In genomic region chr12:46465307-46465706, GRCh38 we compare ENCODE assay signal across 21 cellular contexts.
"Had no signal": no experiment of that assay in that cellular context is flagged by ENCODE, and none has a peak within 500 bp of the region (broad histone marks: within the 10 kb centered on the region; RNA-seq: fewer than 3 reads in every experiment).

No MANE protein-coding gene starts in this region.

- H3K9me3 ChIP-seq: heart right ventricle, left lung, neutrophil, testis, tibial nerve, upper lobe of right lung, vagina had no signal

- DNase-seq: cortex of kidney; dorsolateral prefrontal cortex; effector CD8-positive, alpha-beta T cell; heart right ventricle; hypothalamus; kidney glomerular epithelial cell; left lung; naive thymus-derived CD8-positive, alpha-beta T cell; posterior cingulate gyrus; stimulated activated CD4-positive, alpha-beta T cell treated with anti-CD3 and anti-CD28 coated beads, Interleukin-2, amount 100 ng/mL, for 24 hours; stimulated activated CD4-positive, alpha-beta T cell treated with anti-CD3 and anti-CD28 coated beads, Interleukin-4, amount 100 ng/mL, for 4 hours; stimulated activated naive B cell treated with anti-CD40 and anti-IgM and Interleukin-4, amounts not matched to agents 10 μg/mL and 1 μg/mL and 100 μg/mL, for 72 hours; stimulated activated naive CD8-positive, alpha-beta T cell treated with anti-CD3 and anti-CD28 coated beads, Interleukin-15, amount 100 ng/mL, for 72 hours; testis; upper lobe of right lung had no signal

- FAIRE-seq: frontal cortex, islet of Langerhans had no signal

- H3K4me3 ChIP-seq: dorsolateral prefrontal cortex, heart right ventricle, left lung, testis, tibial nerve, upper lobe of right lung, vagina had no signal

- ATAC-seq: heart right ventricle; left lung; naive thymus-derived CD8-positive, alpha-beta T cell; sciatic nerve; stimulated activated naive B cell treated with anti-CD40 and anti-IgM and Interleukin-4, amounts not matched to agents 10 μg/mL and 1 μg/mL and 100 μg/mL, for 72 hours; stimulated activated naive CD8-positive, alpha-beta T cell treated with anti-CD3 and anti-CD28 coated beads, Interleukin-15, amount 100 ng/mL, for 72 hours; upper lobe of right lung had no signal

- H3K27ac ChIP-seq: dorsolateral prefrontal cortex, left lung, neutrophil, testis, tibial nerve, upper lobe of right lung, vagina had no signal

- H3K27me3 ChIP-seq: dorsolateral prefrontal cortex, heart right ventricle, left lung, neutrophil, testis, tibial nerve, upper lobe of right lung, vagina had no signal

- H3K36me3 ChIP-seq: heart right ventricle, left lung, neutrophil, tibial nerve, upper lobe of right lung, vagina had no signal
